In the genomic region with DNA sequence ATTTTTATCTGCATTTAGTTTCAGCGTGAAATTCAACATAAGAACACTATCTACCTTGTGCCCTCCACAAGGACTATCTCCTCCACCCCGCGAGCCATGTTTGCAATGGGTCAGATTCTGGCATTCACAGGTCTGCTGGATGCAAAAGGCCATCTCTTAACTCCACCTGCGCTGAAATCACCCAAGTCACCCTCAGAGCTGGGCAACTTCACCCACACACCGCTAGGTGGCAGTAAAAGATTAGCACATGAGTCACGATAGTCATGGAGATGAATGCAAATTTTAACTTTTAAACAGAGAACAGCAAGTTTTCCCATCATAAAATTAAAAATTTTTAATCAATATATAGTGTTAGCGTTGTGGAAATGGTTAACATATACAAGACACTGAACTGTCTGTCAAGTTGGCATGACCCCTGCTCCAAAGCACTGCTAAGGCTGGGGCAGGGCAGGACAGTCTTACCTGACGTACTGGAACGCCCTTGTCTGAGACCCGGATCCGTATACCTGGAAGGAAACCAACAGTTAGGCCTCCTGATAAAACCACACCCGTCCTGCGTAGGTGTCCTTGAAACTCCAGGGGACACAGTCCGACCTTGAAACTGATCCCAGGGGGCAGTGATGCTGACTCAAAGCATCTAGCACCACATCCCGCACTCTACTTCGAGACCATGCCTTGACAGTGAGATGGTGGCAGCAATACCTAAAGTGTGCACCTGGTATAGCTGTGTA, we compare ENCODE assay signal across 1 cellular context.
TF ChIP-seq lines count a peak whose summit lies in the region.

No MANE protein-coding gene starts in this region.

TF ChIP-seq in HepG2, 621 proteins besides CTCF, POLR2A, EP300 and RAD21 (continued from another document):
- TF ChIP-seq, protein P1, sequence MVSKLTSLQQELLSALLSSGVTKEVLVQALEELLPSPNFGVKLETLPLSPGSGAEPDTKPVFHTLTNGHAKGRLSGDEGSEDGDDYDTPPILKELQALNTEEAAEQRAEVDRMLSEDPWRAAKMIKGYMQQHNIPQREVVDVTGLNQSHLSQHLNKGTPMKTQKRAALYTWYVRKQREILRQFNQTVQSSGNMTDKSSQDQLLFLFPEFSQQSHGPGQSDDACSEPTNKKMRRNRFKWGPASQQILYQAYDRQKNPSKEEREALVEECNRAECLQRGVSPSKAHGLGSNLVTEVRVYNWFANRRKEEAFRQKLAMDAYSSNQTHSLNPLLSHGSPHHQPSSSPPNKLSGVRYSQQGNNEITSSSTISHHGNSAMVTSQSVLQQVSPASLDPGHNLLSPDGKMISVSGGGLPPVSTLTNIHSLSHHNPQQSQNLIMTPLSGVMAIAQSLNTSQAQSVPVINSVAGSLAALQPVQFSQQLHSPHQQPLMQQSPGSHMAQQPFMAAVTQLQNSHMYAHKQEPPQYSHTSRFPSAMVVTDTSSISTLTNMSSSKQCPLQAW (CRISPR knock-in tag; IDR thresholded peaks at IDR 0.05): 0 out of 2 replicates have a peak, but pooled peaks have one; percentile 13
- TF ChIP-seq ZFX (CRISPR knock-in tag; IDR thresholded peaks at IDR 0.05; ENCODE audit: low read depth) (no peak), AGO1 (IDR thresholded peaks at IDR 0.05; ENCODE audit: low read depth, low read length, poor library complexity, severe bottlenecking) (no peak), SP5 (CRISPR knock-in tag; IDR thresholded peaks at IDR 0.05; ENCODE audit: borderline replicate concordance, low read depth) (no peak), U2AF1 (optimal IDR thresholded peaks at IDR 0.05; ENCODE audit: low read depth, low read length) (no peak), FOXC1 (CRISPR knock-in tag; IDR thresholded peaks at IDR 0.05; ENCODE audit: borderline replicate concordance) (0 out of 2 replicates have a peak, but pooled peaks have one; percentile 14)
- TF ChIP-seq, protein P2, sequence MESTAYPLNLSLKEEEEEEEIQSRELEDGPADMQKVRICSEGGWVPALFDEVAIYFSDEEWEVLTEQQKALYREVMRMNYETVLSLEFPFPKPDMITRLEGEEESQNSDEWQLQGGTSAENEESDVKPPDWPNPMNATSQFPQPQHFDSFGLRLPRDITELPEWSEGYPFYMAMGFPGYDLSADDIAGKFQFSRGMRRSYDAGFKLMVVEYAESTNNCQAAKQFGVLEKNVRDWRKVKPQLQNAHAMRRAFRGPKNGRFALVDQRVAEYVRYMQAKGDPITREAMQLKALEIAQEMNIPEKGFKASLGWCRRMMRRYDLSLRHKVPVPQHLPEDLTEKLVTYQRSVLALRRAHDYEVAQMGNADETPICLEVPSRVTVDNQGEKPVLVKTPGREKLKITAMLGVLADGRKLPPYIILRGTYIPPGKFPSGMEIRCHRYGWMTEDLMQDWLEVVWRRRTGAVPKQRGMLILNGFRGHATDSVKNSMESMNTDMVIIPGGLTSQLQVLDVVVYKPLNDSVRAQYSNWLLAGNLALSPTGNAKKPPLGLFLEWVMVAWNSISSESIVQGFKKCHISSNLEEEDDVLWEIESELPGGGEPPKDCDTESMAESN (CRISPR knock-in tag; conservative IDR thresholded peaks at IDR 0.05): 0 out of 2 replicates have a peak, but pooled peaks have one; percentile 61
TF ChIP-seq in HepG2: peak in this region for 27.
